ENCODE assay signal across 8 cellular contexts in the genomic region with DNA sequence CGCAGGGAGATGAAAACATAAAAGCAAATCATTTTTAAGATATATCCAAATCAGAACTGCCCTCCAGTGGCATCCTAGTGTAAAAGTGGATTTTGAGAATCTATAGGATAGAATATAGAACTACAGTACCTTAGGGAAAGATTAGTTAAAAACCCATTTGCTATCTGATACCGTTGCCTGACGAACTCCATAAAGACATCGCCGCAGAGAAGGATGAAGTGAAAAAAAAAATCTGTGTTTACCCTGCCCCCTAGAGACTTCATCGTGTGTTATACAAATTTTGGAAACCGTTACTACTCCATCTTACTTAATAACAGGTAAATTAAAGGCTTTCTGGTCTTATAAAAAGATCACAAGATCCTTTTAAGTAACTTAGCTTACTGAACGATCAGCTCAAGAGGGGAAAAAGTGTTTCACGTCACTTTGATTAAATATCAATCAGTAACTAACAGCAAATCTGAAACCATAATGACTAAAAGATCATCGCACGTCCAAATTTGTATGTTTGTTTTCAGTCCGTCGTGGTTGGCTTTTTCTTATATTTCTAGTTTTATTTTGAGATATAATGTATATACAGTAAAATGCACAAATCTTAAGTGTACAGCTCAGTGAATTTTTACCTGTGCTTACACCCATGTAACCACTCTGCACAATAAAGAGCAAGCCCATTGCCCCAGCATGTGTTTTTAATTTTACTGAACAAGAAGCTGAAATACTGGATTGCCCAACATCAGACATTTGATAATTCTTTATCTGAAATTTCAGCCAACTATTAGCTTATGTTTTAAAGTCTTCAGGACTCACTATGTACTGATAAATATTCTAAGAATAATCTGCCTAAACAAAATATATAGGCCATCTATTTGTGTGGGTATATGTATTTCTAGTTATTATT. TPM values are rescaled to one million over a fixed set of nuclear protein-coding genes. Genes with fewer than 3 reads are reported as not detected.
DNase-seq lines count a peak whose midpoint lies in the region; ATAC-seq lines count a peak whose summit lies in the region.

No MANE protein-coding gene starts in this region.

- no peaks in the 10 kb centered on the region for H3K9me2 ChIP-seq in GM23248 (ENCODE audit: insufficient read depth)

- no peaks in the 10 kb centered on the region for H4K20me1 ChIP-seq in GM23248 (ENCODE audit: insufficient read depth)

- peaks cover 18% of the 10 kb centered on the region for H3F3A ChIP-seq in GM23248 (ENCODE audit: insufficient read depth)

- H3K36me3 ChIP-seq in ACC112 (ENCODE audit: insufficient read depth, low read length) (peaks cover 18% of the 10 kb centered on the region), GM23248 (ENCODE audit: low read depth) (peaks cover 19% of the 10 kb centered on the region)

- intact Hi-C loops in sciatic nerve (cut with DNase I): loop anchor here (5.0 kb wide), 1 partner anchor 117 kb away; no protein-coding TSS in a partner anchor

- ATAC-seq in sciatic nerve: peak; percentile 7

- H3K79me2 ChIP-seq in ACC112 (ENCODE audit: control insufficient read depth, insufficient read depth, low read length, unreplicated experiment): peaks cover 24% of the 10 kb centered on the region
- peaks cover 24% of the 10 kb centered on the region for H3K79me2 ChIP-seq in GM23248 (ENCODE audit: insufficient read depth)

- peak; percentile 59 for DNase-seq in GM23248
- peak; percentile 49 for DNase-seq in RPMI8226
- peak; percentile 73 for DNase-seq in fibroblast of peridontal ligament (ENCODE audit: extremely low read depth)
- no peak for DNase-seq in sciatic nerve (ENCODE audit: low spot score)
- DNase-seq in NCI-H226: no peak
- DNase-seq in NCI-H128 (lab: John Stamatoyannopoulos, UW; ENCODE audit: unreplicated experiment): no peak
- no peak for DNase-seq in SKM-1 (lab: John Stamatoyannopoulos, UW; ENCODE audit: unreplicated experiment)

- peak overlapping the region; percentile 89 for H3K4me3 ChIP-seq in ACC112 (ENCODE audit: low read depth, low read length)
- peak overlapping the region; percentile 81 for H3K4me3 ChIP-seq in GM23248

- H3K9ac ChIP-seq in GM23248: peak overlapping the region; percentile 66

- H3K9me3 ChIP-seq in GM23248 (ENCODE audit: low read depth): no peaks in the 10 kb centered on the region

- H3K4me1 ChIP-seq in ACC112 (ENCODE audit: control insufficient read depth, insufficient read depth, low read length, unreplicated experiment): peaks cover 26% of the 10 kb centered on the region
- H3K4me1 ChIP-seq in GM23248 (ENCODE audit: insufficient read depth): peaks cover 9% of the 10 kb centered on the region; the same call in 1 of the 2 replicates

- H2AFZ ChIP-seq in ACC112 (ENCODE audit: low read length, unreplicated experiment) (peak overlapping the region; percentile 85), GM23248 (peak overlapping the region; percentile 95)

- H3K4me2 ChIP-seq in GM23248 (ENCODE audit: unreplicated experiment): peak overlapping the region; percentile 88

- 0 to 1% methylated on average over 13 of the region's 13 CpGs for WGBS in GM23248 (ENCODE audit: low coverage in 1 of 2, low lambda C conversion rate in 2 of 2, missing lambda C conversion rate in 2 of 2), 2 experiments

- in situ Hi-C loops in GM23248 (cut with MboI): no loop called here

- no peaks in the 10 kb centered on the region for H3K27me3 ChIP-seq in ACC112 (ENCODE audit: insufficient read depth, low read length)
- H3K27me3 ChIP-seq in GM23248 (replicated peaks; ENCODE audit: insufficient read depth): no peaks in the 10 kb centered on the region

- H3K27ac ChIP-seq in ACC112 (ENCODE audit: low read depth, low read length): peak overlapping the region; percentile 54
- peak overlapping the region; percentile 40 for H3K27ac ChIP-seq in GM23248

RNA-seq across cellular contexts. Expression of a gene that starts 0.9 kb away (rescaled TPM):
- total RNA-seq in GM23248 (2014; rRNA removed; shearing (Covaris generic)): 41.8 and 54.9 TPM in 2 replicates
- polyA plus RNA-seq in GM23248 (2016; fragmentation: Nextera tagmentation; extraction: Ambion mirVana): 29.8 and 30.6 TPM in 2 replicates
- total RNA-seq in sciatic nerve: 27.4 TPM

RNA-seq across cellular contexts. Expression of a gene that starts 41.1 kb away (rescaled TPM):
- total RNA-seq in GM23248 (2014; rRNA removed; shearing (Covaris generic)): not detected in 2 replicates
- not detected in 2 replicates for polyA plus RNA-seq in GM23248 (2016; fragmentation: Nextera tagmentation; extraction: Ambion mirVana)
- not detected for total RNA-seq in sciatic nerve

Comparison
In these comparisons a context has a peak if more than half of its experiments do, and no peak if none do; other contexts are left out.
1. DNase-seq: peak in GM23248 (single experiment), RPMI8226 (single experiment) and fibroblast of peridontal ligament (single experiment); none in sciatic nerve (single experiment), NCI-H226 (single experiment), NCI-H128 (single experiment) and SKM-1 (single experiment).